1 cellular context compared by ENCODE assay signal in genomic region chr1:150507912-150508864, GRCh38.
TF ChIP-seq lines count a peak whose summit lies in the region.

TSS of gene ECM1 (plus strand) at chr1:150508109. CDS start at chr1:150508210, 101 bp downstream.

TF ChIP-seq in WTC11, 78 proteins besides CTCF, POLR2A, EP300 and RAD21 (continued from another document):
- TF ChIP-seq ZNF532 (CRISPR knock-in tag; IDR thresholded peaks at IDR 0.05; ENCODE audit: borderline replicate concordance), result no peak
- no peak for TF ChIP-seq USF2 (CRISPR knock-in tag; IDR thresholded peaks at IDR 0.05)
- no peak for TF ChIP-seq IRF1 (CRISPR knock-in tag; IDR thresholded peaks at IDR 0.05)
